In the genomic region with DNA sequence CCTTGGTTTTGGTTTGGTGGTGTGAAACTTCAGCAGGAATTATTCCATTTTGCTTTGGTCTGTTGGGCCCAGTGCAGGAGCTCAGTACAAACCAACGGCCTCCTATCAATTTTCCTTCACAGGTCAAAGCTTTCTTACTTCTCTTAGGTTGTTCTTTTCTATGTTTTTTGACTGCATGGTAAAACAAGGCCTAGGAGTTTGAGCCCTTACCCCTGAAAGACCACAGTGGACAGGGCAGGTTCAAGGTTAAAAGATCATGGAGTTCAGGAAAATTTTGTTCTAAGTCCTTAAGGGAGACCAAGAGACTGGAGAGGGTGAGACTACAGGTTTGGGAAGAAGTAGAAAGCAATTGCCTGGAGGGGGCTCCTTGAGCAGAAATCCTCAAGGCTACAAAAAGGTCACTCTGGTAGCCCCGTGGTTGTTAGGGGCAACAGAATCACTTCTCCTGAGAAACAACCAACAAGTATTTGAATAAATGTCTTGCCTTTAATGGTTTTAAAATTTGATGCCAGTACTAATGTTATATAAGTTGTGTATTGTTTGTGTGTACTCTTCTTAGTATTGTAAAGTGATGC, we compare ENCODE assay signal across 1 cellular context.
TF ChIP-seq lines count a peak whose summit lies in the region.

No MANE protein-coding gene starts in this region.

TF ChIP-seq in GM23338, 12 proteins besides CTCF, POLR2A, EP300 and RAD21 (continued from another document):
- TF ChIP-seq ZNF462 (CRISPR knock-in tag; IDR thresholded peaks at IDR 0.05) (no peak), EZH2phosphoT487 (IDR thresholded peaks at IDR 0.05; ENCODE audit: unreplicated experiment) (no peak), EZH2 (IDR thresholded peaks at IDR 0.05; ENCODE audit: low read depth, unreplicated experiment) (no peak), JUNB (IDR thresholded peaks at IDR 0.05; ENCODE audit: unreplicated experiment) (no peak), STAT1 (IDR thresholded peaks at IDR 0.05; ENCODE audit: unreplicated experiment) (no peak), CREB1 (CRISPR knock-in tag; IDR thresholded peaks at IDR 0.05; ENCODE audit: low read depth) (no peak)
- TF ChIP-seq, protein P1, sequence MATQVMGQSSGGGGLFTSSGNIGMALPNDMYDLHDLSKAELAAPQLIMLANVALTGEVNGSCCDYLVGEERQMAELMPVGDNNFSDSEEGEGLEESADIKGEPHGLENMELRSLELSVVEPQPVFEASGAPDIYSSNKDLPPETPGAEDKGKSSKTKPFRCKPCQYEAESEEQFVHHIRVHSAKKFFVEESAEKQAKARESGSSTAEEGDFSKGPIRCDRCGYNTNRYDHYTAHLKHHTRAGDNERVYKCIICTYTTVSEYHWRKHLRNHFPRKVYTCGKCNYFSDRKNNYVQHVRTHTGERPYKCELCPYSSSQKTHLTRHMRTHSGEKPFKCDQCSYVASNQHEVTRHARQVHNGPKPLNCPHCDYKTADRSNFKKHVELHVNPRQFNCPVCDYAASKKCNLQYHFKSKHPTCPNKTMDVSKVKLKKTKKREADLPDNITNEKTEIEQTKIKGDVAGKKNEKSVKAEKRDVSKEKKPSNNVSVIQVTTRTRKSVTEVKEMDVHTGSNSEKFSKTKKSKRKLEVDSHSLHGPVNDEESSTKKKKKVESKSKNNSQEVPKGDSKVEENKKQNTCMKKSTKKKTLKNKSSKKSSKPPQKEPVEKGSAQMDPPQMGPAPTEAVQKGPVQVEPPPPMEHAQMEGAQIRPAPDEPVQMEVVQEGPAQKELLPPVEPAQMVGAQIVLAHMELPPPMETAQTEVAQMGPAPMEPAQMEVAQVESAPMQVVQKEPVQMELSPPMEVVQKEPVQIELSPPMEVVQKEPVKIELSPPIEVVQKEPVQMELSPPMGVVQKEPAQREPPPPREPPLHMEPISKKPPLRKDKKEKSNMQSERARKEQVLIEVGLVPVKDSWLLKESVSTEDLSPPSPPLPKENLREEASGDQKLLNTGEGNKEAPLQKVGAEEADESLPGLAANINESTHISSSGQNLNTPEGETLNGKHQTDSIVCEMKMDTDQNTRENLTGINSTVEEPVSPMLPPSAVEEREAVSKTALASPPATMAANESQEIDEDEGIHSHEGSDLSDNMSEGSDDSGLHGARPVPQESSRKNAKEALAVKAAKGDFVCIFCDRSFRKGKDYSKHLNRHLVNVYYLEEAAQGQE (IDR thresholded peaks at IDR 0.05; ENCODE audit: unreplicated experiment) = no peak
